Comparison of ENCODE assay signal across 13 cellular contexts in the genomic region with DNA sequence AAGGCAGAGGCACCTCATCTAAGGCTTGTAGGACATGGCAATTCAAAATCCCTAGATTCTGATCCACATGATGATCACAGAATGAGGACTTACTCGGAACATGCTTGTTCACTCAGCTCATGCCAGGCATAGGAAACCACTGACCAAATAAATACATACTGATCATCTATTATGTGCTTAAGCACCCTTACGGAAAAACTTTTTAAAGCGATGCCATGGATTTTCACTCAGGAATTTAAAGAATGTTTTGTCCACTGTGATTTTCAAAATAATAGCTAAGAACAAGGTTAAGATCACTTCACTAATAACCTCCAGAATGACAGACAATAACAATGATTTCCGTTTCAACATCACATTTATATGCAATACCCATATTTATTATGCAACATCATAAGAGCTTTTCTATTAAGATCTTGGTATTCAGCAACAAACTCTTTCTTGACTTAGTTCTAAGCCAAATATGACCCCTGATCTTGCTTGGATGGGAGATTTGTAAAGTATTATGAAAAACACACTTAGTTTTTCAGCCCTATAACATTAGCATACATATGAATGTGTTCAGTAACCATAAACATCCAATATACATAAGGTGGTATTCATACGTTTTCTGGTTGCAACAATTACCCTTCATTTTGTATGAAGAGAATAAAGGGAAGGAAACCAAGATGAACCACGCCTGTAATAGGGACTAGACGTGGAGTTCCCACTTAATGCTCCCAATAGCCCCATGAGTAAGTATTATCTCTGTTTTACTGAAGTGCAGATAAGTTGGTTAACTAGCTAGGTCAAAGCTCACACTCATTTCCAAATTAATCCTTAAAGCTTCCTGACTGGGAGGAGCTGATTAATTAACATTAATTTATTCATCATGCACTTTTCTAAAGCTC. TPM values are rescaled to one million over a fixed set of nuclear protein-coding genes. Genes with fewer than 3 reads are reported as not detected.
DNase-seq lines count a peak whose midpoint lies in the region; ATAC-seq and TF ChIP-seq lines count a peak whose summit lies in the region.
"Had no signal": no experiment of that assay in that cellular context is flagged by ENCODE, and none has a peak within 500 bp of the region (broad histone marks: within the 10 kb centered on the region; RNA-seq: fewer than 3 reads in every experiment).

No MANE protein-coding gene starts in this region.

- no peak for TF ChIP-seq CTCF in left ventricle myocardium inferior (IDR thresholded peaks at IDR 0.05; ENCODE audit: borderline replicate concordance)
- TF ChIP-seq CTCF in coronary artery (IDR thresholded peaks at IDR 0.05), result no peak
- no peak for TF ChIP-seq CTCF in gastrocnemius medialis (IDR thresholded peaks at IDR 0.05 in 4 of 5, conservative IDR thresholded peaks at IDR 0.05 in 1 of 5)

- H3K27ac ChIP-seq in left ventricle myocardium inferior (replicated peaks) (peak overlapping the region; percentile 86), coronary artery (peak overlapping the region; percentile 11 to 95), muscle layer of duodenum (ENCODE audit: low read length) (peak overlapping the region; percentile 19), gastrocnemius medialis (no peak overlapping the region)

- in situ Hi-C loops in gastrocnemius medialis (cut with MboI; ENCODE audit: low sequenced_read_pairs in 4 of 4), result no loop called here

- H3K36me3 ChIP-seq in left ventricle myocardium inferior (no peaks in the 10 kb centered on the region), muscle layer of duodenum (ENCODE audit: control insufficient read depth in 1 of 2, insufficient read depth in 2 of 2, low read length in 2 of 2) (no peaks in the 10 kb centered on the region), gastrocnemius medialis (no peaks in the 10 kb centered on the region)
- H3K36me3 ChIP-seq: tibial nerve had no signal

- H3K9me3 ChIP-seq in left ventricle myocardium inferior (replicated peaks), result no peaks in the 10 kb centered on the region
- H3K9me3 ChIP-seq in muscle layer of duodenum (ENCODE audit: control insufficient read depth in 1 of 2, low read length in 2 of 2), result no peaks in the 10 kb centered on the region
- H3K9me3 ChIP-seq in gastrocnemius medialis, result no peaks in the 10 kb centered on the region
- H3K9me3 ChIP-seq: tibial nerve had no signal

- ATAC-seq in left ventricle myocardium superior (no peak), gastrocnemius medialis (no peak)
- ATAC-seq: activated CD8-positive, alpha-beta T cell treated with anti-CD3 and anti-CD28 coated beads for 36 hours had no signal

- intact Hi-C loops in left ventricle myocardium inferior (cut with micrococcal nuclease) (no loop called here), left ventricle myocardium superior (cut with micrococcal nuclease) (no loop called here), gastrocnemius medialis (cut with DNase I; ENCODE audit: low total_unique reads) (loop anchor here (5.0 kb wide), 2 partner anchors 84 to 179 kb away; partner anchors contain the start of genes BAZ2B and MARCHF7)

- H3K27me3 ChIP-seq in left ventricle myocardium inferior (ENCODE audit: low read depth) (no peaks in the 10 kb centered on the region), muscle layer of duodenum (ENCODE audit: low read depth, low read length) (no peaks in the 10 kb centered on the region), gastrocnemius medialis (peaks cover 0 to 5% (median 0%) of the 10 kb centered on the region in 3 donors)
- H3K27me3 ChIP-seq: tibial nerve had no signal

- no peak for DNase-seq in left ventricle myocardium inferior
- DNase-seq in left ventricle myocardium superior, result no peak
- no peak for DNase-seq in coronary artery (ENCODE audit: low spot score)
- DNase-seq in hepatic stellate cell (ENCODE audit: low spot score), result no peak
- DNase-seq in SIG-M5 treated with dmso at 0.1 percent for 504 hours (lab: John Stamatoyannopoulos, UW; ENCODE audit: unreplicated experiment), result no peak
- DNase-seq in gastrocnemius medialis, result no peak
- DNase-seq in ecto neural progenitor cell (ENCODE audit: low spot score), result no peak
- DNase-seq: ACHN; activated CD8-positive, alpha-beta T cell treated with anti-CD3 and anti-CD28 coated beads for 36 hours; activated naive CD4-positive, alpha-beta T cell; NCI-H226 had no signal

- peaks cover 43% of the 10 kb centered on the region for H3K4me1 ChIP-seq in left ventricle myocardium inferior
- peaks cover 6 to 10% of the 10 kb centered on the region in 2 donors for H3K4me1 ChIP-seq in muscle layer of duodenum (ENCODE audit: control insufficient read depth in 1 of 2, insufficient read depth in 2 of 2, low read length in 2 of 2)
- H3K4me1 ChIP-seq in gastrocnemius medialis, result peaks cover 0 to 9% of the 10 kb centered on the region in 2 donors

- TF ChIP-seq POLR2A in gastrocnemius medialis (IDR thresholded peaks at IDR 0.05), result no peak

- H3K4me3 ChIP-seq in left ventricle myocardium inferior (peak overlapping the region; percentile 83), coronary artery (peak overlapping the region; percentile 99), muscle layer of duodenum (ENCODE audit: low read depth in 1 of 2, low read length in 2 of 2) (peak overlapping the region; percentile 72 to 95), gastrocnemius medialis (peak overlapping the region in 1 of 4 donors; percentile 67)

RNA-seq across cellular contexts. Expression of gene CD302, which starts 2.0 kb away (rescaled TPM):
- total RNA-seq in left ventricle myocardium inferior, result 17.2 TPM
- total RNA-seq in left ventricle myocardium superior, result 19.9 TPM
- 10 to 100 TPM in 1 of 4 donors, 1 to 10 TPM in 3; 6.7 to 10.3 (median 7.7) TPM for total RNA-seq in gastrocnemius medialis

Comparison
In these comparisons a context has a peak if more than half of its experiments do, and no peak if none do; other contexts are left out.
1. H3K27ac ChIP-seq: peak in left ventricle myocardium inferior (single experiment), coronary artery (2 of 2) and muscle layer of duodenum (single experiment); none in gastrocnemius medialis (0 of 4).